In genomic region chr3:169363318-169363717, GRCh38 we compare ENCODE assay signal across 21 cellular contexts.
"Had no signal": no experiment of that assay in that cellular context is flagged by ENCODE, and none has a peak within 500 bp of the region (broad histone marks: within the 10 kb centered on the region; RNA-seq: fewer than 3 reads in every experiment).

No MANE protein-coding gene starts in this region.

- H3K36me3 Mint-ChIP-seq: activated CD8-positive, alpha-beta memory T cell treated with anti-CD3 and anti-CD28 coated beads, Interleukin-2, amount 10 ng/mL, durations not matched to agents 7 days and 5 days; activated naive CD8-positive, alpha-beta T cell; brain; WTC11 had no signal

- H3K9me3 Mint-ChIP-seq: activated CD4-positive, alpha-beta T cell treated with anti-CD3 and anti-CD28 coated beads, Interleukin-2, amount 10 ng/mL, durations not matched to agents 24 days and 14 days; activated T-cell treated with anti-CD3 and anti-CD28 coated beads, Interleukin-2, amount 50 U/mL, for 24 hours; brain; WTC11 had no signal

- H3K27me3 Mint-ChIP-seq: activated naive CD8-positive, alpha-beta T cell; brain had no signal

- H3K27ac Mint-ChIP-seq: activated CD4-positive, alpha-beta T cell treated with anti-CD3 and anti-CD28 coated beads, Interleukin-2, amount 10 ng/mL, durations not matched to agents 24 days and 14 days; activated CD8-positive, alpha-beta memory T cell treated with anti-CD3 and anti-CD28 coated beads, Interleukin-2, amount 10 ng/mL, durations not matched to agents 7 days and 5 days; activated naive CD8-positive, alpha-beta T cell; activated T-cell treated with anti-CD3 and anti-CD28 coated beads, Interleukin-2, amount 50 U/mL, for 24 hours; T-helper 17 cell; WTC11 had no signal

- FAIRE-seq: RCC 7860 had no signal

- DNase-seq: activated CD4-positive, alpha-beta T cell treated with anti-CD3 and anti-CD28 coated beads, Interleukin-2, amount 10 ng/mL, durations not matched to agents 24 days and 14 days; activated CD4-positive, alpha-beta T cell treated with anti-CD3 and anti-CD28 coated beads, Interleukin-2, amount 50 U/mL, for 48 hours; activated CD4-positive, CD25-positive, alpha-beta regulatory T cell treated with anti-CD3 and anti-CD28 coated beads, Interleukin-2, amount 50 U/mL, for 72 hours; activated CD8-positive, alpha-beta memory T cell treated with anti-CD3 and anti-CD28 coated beads, Interleukin-2, amount 10 ng/mL, durations not matched to agents 7 days and 5 days; activated effector memory CD4-positive, alpha-beta T cell treated with anti-CD3 and anti-CD28 coated beads, Interleukin-2, amount 50 U/mL, for 16 hours; activated naive CD4-positive, alpha-beta T cell treated with Interleukin-2 at 50 U/mL for 16 hours; activated T-cell treated with anti-CD3 and anti-CD28 coated beads, Interleukin-2, amount 50 U/mL, for 24 hours; amygdala; Kasumi-1; KBM-7; NCI-H1105 treated with DMSO at 0.1 percent for 48 hours; NCI-H1436 treated with DMSO at 0.1 percent for 48 hours; NCI-H187; NCI-H2081; SHP77 treated with DMSO at 0.1 percent for 48 hours; T-helper 17 cell; T-helper 9 cell had no signal

- H3K4me3 Mint-ChIP-seq: activated CD4-positive, alpha-beta T cell treated with anti-CD3 and anti-CD28 coated beads, Interleukin-2, amount 10 ng/mL, durations not matched to agents 24 days and 14 days; activated CD8-positive, alpha-beta memory T cell treated with anti-CD3 and anti-CD28 coated beads, Interleukin-2, amount 10 ng/mL, durations not matched to agents 7 days and 5 days; activated naive CD8-positive, alpha-beta T cell; activated T-cell treated with anti-CD3 and anti-CD28 coated beads, Interleukin-2, amount 50 U/mL, for 24 hours; T-helper 17 cell; WTC11 had no signal

- ATAC-seq: activated CD8-positive, alpha-beta memory T cell treated with anti-CD3 and anti-CD28 coated beads, Interleukin-2, amount 10 ng/mL, durations not matched to agents 7 days and 5 days; T-helper 17 cell; WTC11 had no signal

- H3K4me1 Mint-ChIP-seq: activated CD4-positive, alpha-beta T cell treated with anti-CD3 and anti-CD28 coated beads, Interleukin-2, amount 10 ng/mL, durations not matched to agents 24 days and 14 days; activated CD8-positive, alpha-beta memory T cell treated with anti-CD3 and anti-CD28 coated beads, Interleukin-2, amount 10 ng/mL, durations not matched to agents 7 days and 5 days; T-helper 17 cell had no signal
